Comparison of ENCODE assay signal across 1 cellular context in the genomic region with DNA sequence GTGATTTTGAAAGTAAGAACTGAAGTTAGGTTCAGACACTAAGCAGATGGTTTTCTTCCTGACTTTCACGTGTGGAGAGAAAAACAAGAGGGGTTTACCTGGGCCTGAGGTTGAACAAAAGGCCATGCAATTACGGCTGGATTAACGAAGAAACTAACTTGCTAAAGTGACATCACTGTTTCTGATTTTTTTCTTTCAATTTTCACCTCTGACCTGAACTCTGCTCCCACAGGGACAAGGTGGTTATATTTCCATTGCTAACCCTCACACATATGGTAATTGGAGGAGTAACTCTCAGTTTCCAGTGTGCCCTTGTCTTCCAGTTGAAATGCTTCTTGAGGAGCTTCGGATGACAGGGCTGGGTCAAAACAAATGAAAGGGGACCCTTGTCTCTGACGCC.
TF ChIP-seq lines count a peak whose summit lies in the region.

No MANE protein-coding gene starts in this region.

TF ChIP-seq in WTC11, 78 proteins besides CTCF, POLR2A, EP300 and RAD21 (continued from another document):
- TF ChIP-seq, protein P1, sequence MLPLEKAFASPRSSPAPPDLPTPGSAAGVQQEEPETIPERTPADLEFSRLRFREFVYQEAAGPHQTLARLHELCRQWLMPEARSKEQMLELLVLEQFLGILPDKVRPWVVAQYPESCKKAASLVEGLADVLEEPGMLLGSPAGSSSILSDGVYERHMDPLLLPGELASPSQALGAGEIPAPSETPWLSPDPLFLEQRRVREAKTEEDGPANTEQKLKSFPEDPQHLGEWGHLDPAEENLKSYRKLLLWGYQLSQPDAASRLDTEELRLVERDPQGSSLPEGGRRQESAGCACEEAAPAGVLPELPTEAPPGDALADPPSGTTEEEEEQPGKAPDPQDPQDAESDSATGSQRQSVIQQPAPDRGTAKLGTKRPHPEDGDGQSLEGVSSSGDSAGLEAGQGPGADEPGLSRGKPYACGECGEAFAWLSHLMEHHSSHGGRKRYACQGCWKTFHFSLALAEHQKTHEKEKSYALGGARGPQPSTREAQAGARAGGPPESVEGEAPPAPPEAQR (CRISPR knock-in tag; IDR thresholded peaks at IDR 0.05), result no peak
- TF ChIP-seq, protein P2, sequence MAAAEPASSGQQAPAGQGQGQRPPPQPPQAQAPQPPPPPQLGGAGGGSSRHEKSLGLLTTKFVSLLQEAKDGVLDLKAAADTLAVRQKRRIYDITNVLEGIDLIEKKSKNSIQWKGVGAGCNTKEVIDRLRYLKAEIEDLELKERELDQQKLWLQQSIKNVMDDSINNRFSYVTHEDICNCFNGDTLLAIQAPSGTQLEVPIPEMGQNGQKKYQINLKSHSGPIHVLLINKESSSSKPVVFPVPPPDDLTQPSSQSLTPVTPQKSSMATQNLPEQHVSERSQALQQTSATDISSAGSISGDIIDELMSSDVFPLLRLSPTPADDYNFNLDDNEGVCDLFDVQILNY (CRISPR knock-in tag; IDR thresholded peaks at IDR 0.05), result no peak
- TF ChIP-seq MXD4 (CRISPR knock-in tag; IDR thresholded peaks at IDR 0.05; ENCODE audit: borderline replicate concordance), result no peak
- TF ChIP-seq SOX15 (CRISPR knock-in tag; IDR thresholded peaks at IDR 0.05), result no peak
- TF ChIP-seq, protein P3, sequence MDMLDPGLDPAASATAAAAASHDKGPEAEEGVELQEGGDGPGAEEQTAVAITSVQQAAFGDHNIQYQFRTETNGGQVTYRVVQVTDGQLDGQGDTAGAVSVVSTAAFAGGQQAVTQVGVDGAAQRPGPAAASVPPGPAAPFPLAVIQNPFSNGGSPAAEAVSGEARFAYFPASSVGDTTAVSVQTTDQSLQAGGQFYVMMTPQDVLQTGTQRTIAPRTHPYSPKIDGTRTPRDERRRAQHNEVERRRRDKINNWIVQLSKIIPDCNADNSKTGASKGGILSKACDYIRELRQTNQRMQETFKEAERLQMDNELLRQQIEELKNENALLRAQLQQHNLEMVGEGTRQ (CRISPR knock-in tag; IDR thresholded peaks at IDR 0.05), result no peak
- no peak for TF ChIP-seq ZNF232 (CRISPR knock-in tag; IDR thresholded peaks at IDR 0.05)
- TF ChIP-seq TEAD4 (CRISPR knock-in tag; IDR thresholded peaks at IDR 0.05), result no peak
- TF ChIP-seq RORB (CRISPR knock-in tag; IDR thresholded peaks at IDR 0.05), result no peak
- TF ChIP-seq, protein P4, sequence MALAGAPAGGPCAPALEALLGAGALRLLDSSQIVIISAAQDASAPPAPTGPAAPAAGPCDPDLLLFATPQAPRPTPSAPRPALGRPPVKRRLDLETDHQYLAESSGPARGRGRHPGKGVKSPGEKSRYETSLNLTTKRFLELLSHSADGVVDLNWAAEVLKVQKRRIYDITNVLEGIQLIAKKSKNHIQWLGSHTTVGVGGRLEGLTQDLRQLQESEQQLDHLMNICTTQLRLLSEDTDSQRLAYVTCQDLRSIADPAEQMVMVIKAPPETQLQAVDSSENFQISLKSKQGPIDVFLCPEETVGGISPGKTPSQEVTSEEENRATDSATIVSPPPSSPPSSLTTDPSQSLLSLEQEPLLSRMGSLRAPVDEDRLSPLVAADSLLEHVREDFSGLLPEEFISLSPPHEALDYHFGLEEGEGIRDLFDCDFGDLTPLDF (CRISPR knock-in tag; IDR thresholded peaks at IDR 0.05), result no peak
- TF ChIP-seq, protein P5, sequence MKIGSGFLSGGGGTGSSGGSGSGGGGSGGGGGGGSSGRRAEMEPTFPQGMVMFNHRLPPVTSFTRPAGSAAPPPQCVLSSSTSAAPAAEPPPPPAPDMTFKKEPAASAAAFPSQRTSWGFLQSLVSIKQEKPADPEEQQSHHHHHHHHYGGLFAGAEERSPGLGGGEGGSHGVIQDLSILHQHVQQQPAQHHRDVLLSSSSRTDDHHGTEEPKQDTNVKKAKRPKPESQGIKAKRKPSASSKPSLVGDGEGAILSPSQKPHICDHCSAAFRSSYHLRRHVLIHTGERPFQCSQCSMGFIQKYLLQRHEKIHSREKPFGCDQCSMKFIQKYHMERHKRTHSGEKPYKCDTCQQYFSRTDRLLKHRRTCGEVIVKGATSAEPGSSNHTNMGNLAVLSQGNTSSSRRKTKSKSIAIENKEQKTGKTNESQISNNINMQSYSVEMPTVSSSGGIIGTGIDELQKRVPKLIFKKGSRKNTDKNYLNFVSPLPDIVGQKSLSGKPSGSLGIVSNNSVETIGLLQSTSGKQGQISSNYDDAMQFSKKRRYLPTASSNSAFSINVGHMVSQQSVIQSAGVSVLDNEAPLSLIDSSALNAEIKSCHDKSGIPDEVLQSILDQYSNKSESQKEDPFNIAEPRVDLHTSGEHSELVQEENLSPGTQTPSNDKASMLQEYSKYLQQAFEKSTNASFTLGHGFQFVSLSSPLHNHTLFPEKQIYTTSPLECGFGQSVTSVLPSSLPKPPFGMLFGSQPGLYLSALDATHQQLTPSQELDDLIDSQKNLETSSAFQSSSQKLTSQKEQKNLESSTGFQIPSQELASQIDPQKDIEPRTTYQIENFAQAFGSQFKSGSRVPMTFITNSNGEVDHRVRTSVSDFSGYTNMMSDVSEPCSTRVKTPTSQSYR (CRISPR knock-in tag; IDR thresholded peaks at IDR 0.05), result no peak
- TF ChIP-seq ZNF263 (CRISPR knock-in tag; IDR thresholded peaks at IDR 0.05; ENCODE audit: low read depth), result no peak
